In the genomic region with DNA sequence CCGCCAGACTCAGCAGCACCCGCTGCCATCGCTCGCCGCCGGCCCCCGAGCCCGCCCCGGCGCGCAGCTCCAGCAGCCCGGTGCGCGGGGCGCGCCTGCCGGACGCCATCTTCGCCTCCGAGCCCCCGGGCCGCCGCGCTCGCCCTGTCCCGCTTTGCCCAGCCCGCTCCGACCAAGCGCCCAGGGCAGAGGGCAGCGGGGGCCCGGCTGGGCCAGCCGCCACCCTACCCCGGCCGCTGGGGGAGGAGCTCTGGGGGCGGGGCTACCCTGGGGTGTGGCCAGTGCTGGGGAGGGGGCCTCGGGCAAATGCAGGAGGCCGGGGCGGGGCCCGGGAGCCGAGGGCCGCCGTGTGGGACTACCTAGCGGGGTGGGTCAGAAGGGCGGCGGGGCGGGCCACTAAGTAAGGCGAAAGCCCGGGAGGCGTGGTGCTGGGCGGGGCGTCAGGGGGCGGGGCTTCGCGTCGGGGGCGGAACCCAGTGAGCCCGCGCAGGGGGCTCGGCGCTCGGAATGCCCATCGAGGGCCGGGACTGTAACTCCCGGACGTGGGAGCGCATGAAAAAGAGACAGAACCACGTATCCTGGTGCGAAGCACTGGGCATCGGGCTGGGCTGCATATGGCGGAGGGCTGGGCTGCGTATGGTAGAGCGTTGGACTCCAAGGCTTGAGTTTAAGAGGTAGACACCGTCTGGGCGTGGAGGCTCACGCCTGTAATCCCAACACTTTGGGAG, we compare ENCODE assay signal across 8 cellular contexts. TPM values are rescaled to one million over a fixed set of nuclear protein-coding genes. Genes with fewer than 3 reads are reported as not detected.
DNase-seq lines count a peak whose midpoint lies in the region; ATAC-seq and TF ChIP-seq lines count a peak whose summit lies in the region.

A gene (minus strand): TSS at position 252 of the 728 bp plus-strand sequence. CDS start 143 bp downstream, at position 109.

- H3K36me3 Mint-ChIP-seq in activated T-cell treated with anti-CD3 and anti-CD28 coated beads, Interleukin-2, amount 50 U/mL, for 24 hours (ENCODE audit: low read depth), result no peaks in the 10 kb centered on the region

- H3K27me3 ChIP-seq in BE2C (peaks cover 8% of the 10 kb centered on the region; the same call in 1 of the 2 replicates), mucosa of rectum (ENCODE audit: control insufficient read depth in 2 of 2, insufficient read depth in 2 of 2, low read length in 2 of 2) (no peaks in the 10 kb centered on the region)

- peak; percentile 56 for ATAC-seq in GM19467 (IDR thresholded peaks at IDR 0.05; ENCODE audit: unreplicated experiment)
- ATAC-seq in esophagus mucosa, result peak; percentile 92

- H3K4me3 ChIP-seq in BE2C (ENCODE audit: low read depth, low read length), result peak within 1 kb of the TSS; percentile 73
- H3K4me3 ChIP-seq in mucosa of rectum (ENCODE audit: low read length in 2 of 2), result peak within 1 kb of the TSS; percentile 69 to 91

- H3K4me1 ChIP-seq in BE2C (no peaks in the 10 kb centered on the region; the same call in 1 of the 2 replicates), mucosa of rectum (ENCODE audit: control insufficient read depth in 2 of 2, insufficient read depth in 2 of 2, low read length in 2 of 2) (peaks cover 8% of the 10 kb centered on the region in 2 donors)

- DNase-seq in BE2C (peak; percentile 98), HuH-7 (ENCODE audit: low spot score) (peak; percentile 99), OCI-M2 (lab: John Stamatoyannopoulos, UW; ENCODE audit: unreplicated experiment) (peak; percentile 58)
- DNase-seq in activated T-cell treated with anti-CD3 and anti-CD28 coated beads, Interleukin-2, amount 50 U/mL, for 24 hours, result peak; percentile 92
- DNase-seq in stimulated activated CD8-positive, alpha-beta memory T cell treated with anti-CD3 and anti-CD28 coated beads, Interleukin-4, amount 100 ng/mL, for 24 hours (ENCODE audit: low read depth), result peak; percentile 83

- no peaks in the 10 kb centered on the region for H3K27me3 Mint-ChIP-seq in activated T-cell treated with anti-CD3 and anti-CD28 coated beads, Interleukin-2, amount 50 U/mL, for 24 hours

- H3K27ac Mint-ChIP-seq in activated T-cell treated with anti-CD3 and anti-CD28 coated beads, Interleukin-2, amount 50 U/mL, for 24 hours, result peak within 1 kb of the TSS; percentile 94

- peak within 1 kb of the TSS; percentile 55 to 68 for H3K9ac ChIP-seq in mucosa of rectum (ENCODE audit: low read depth in 1 of 2, low read length in 2 of 2)

- peak within 1 kb of the TSS; percentile 85 for H3K4me3 Mint-ChIP-seq in activated T-cell treated with anti-CD3 and anti-CD28 coated beads, Interleukin-2, amount 50 U/mL, for 24 hours

- H3K9me3 ChIP-seq in BE2C, result no peaks in the 10 kb centered on the region
- no peaks in the 10 kb centered on the region for H3K9me3 ChIP-seq in mucosa of rectum (ENCODE audit: control insufficient read depth in 2 of 2, low read length in 2 of 2)

- no peak for TF ChIP-seq CTCF in BE2C (IDR thresholded peaks at IDR 0.05; ENCODE audit: low read depth, low read length)

- H3K36me3 ChIP-seq in BE2C, result no peaks in the 10 kb centered on the region
- no peaks in the 10 kb centered on the region for H3K36me3 ChIP-seq in mucosa of rectum (ENCODE audit: control insufficient read depth in 2 of 2, insufficient read depth in 2 of 2, low read length in 2 of 2)

- H3K27ac ChIP-seq in mucosa of rectum (ENCODE audit: low read depth in 2 of 2, low read length in 2 of 2), result peak within 1 kb of the TSS; percentile 42 to 78

- H3K9me3 Mint-ChIP-seq in activated T-cell treated with anti-CD3 and anti-CD28 coated beads, Interleukin-2, amount 50 U/mL, for 24 hours, result no peaks in the 10 kb centered on the region

- H3K4me1 Mint-ChIP-seq in activated T-cell treated with anti-CD3 and anti-CD28 coated beads, Interleukin-2, amount 50 U/mL, for 24 hours (ENCODE audit: low read depth), result peaks cover 18% of the 10 kb centered on the region

RNA-seq across cellular contexts. Expression of the gene that starts here (rescaled TPM):
- 4.4 TPM for polyA plus RNA-seq in BE2C (2012; ENCODE audit: insufficient read depth, insufficient read length, low read depth)
- total RNA-seq in esophagus mucosa, result 4.7 TPM

Comparison
In these comparisons a context has a peak if more than half of its experiments do, and no peak if none do; other contexts are left out.
1. Peak in every context shown above with its lines: DNase-seq, ATAC-seq, H3K4me3 ChIP-seq and H3K27ac ChIP-seq.